In the genomic region with DNA sequence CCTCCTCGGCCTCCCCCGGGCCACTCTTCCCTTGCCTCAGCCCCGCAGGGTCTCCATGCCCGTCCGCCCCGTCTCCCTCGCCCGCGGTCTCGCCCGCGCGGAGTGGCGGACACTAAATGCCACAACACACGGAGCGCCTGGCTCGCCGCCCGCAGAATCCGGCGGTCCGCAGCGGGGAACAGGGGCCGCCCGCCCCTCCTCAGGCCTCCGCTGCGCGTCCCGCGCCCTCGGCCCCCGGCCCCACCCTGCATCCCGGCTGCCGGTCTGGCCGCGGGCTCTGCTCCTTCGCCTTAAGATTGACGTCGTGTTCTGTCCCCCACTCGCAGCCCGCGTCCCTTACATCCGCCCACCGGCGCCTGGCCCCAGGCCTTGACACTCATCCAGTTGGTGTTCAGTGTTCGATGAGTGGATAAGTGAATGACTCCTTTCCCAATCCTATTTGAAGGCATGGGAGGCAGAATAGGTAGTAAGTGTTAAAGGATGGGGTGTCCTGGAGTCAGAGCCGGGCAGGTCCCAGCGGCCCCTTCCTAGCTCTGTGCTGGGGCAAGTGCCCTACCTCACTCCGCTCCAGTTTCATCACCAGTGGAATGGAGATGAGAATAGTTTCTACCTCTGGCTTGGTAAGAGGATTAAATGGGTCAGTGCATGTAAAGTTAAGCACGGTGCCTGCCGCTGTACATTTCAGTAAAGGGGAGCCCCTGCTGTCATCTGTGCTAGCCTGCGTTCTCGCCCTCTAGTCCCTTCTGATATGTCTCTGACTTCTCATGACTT, we compare ENCODE assay signal across 1 cellular context.
TF ChIP-seq lines count a peak whose summit lies in the region.

No MANE protein-coding gene starts in this region.

TF ChIP-seq in HEK293, 187 proteins besides CTCF, POLR2A, EP300 and RAD21 (continued from another document):
- TF ChIP-seq ELK4 (IDR thresholded peaks at IDR 0.05; ENCODE audit: borderline replicate concordance, low read depth, low read length) (no peak), ZNF335 (tag by site-specific recombination; conservative IDR thresholded peaks at IDR 0.05) (peak; percentile 66), ZSCAN30 (tag by site-specific recombination; IDR thresholded peaks at IDR 0.05) (peak; percentile 39; the same call in 1 of the 2 replicates), ZNF324 (tag by site-specific recombination; IDR thresholded peaks at IDR 0.05) (no peak), ZNF148 (tag by site-specific recombination; IDR thresholded peaks at IDR 0.05; ENCODE audit: borderline replicate concordance) (no peak), EGR2 (tag by site-specific recombination; IDR thresholded peaks at IDR 0.05; ENCODE audit: low read depth) (0 out of 2 replicates have a peak, but pooled peaks have one; percentile 15), ZBTB17 (tag by site-specific recombination; IDR thresholded peaks at IDR 0.05) (peak; percentile 47; the same call in 1 of the 2 replicates), ZBTB11 (tag by site-specific recombination; conservative IDR thresholded peaks at IDR 0.05; ENCODE audit: low read depth) (peak; percentile 92), ZNF26 (tag by site-specific recombination; IDR thresholded peaks at IDR 0.05) (no peak), KLF1 (tag by site-specific recombination; IDR thresholded peaks at IDR 0.05) (peak; percentile 22; the same call in 1 of the 2 replicates), ZNF510 (tag by site-specific recombination; IDR thresholded peaks at IDR 0.05; ENCODE audit: insufficient replicate concordance) (no peak), ZNF133 (tag by site-specific recombination; IDR thresholded peaks at IDR 0.05) (no peak), ZNF223 (tag by site-specific recombination; IDR thresholded peaks at IDR 0.05) (no peak), GLIS2 (tag by site-specific recombination; IDR thresholded peaks at IDR 0.05) (peak; percentile 52; the same call in 1 of the 2 replicates), ZFHX2 (tag by site-specific recombination; conservative IDR thresholded peaks at IDR 0.05) (peak; percentile 71), ZBTB8A (tag by site-specific recombination; IDR thresholded peaks at IDR 0.05) (peak; percentile 48), ZNF629 (tag by site-specific recombination; IDR thresholded peaks at IDR 0.05) (peak; percentile 81), ZNF24 (tag by site-specific recombination; IDR thresholded peaks at IDR 0.05) (no peak), ZNF747 (tag by site-specific recombination; IDR thresholded peaks at IDR 0.05) (no peak)
- TF ChIP-seq, protein P1, sequence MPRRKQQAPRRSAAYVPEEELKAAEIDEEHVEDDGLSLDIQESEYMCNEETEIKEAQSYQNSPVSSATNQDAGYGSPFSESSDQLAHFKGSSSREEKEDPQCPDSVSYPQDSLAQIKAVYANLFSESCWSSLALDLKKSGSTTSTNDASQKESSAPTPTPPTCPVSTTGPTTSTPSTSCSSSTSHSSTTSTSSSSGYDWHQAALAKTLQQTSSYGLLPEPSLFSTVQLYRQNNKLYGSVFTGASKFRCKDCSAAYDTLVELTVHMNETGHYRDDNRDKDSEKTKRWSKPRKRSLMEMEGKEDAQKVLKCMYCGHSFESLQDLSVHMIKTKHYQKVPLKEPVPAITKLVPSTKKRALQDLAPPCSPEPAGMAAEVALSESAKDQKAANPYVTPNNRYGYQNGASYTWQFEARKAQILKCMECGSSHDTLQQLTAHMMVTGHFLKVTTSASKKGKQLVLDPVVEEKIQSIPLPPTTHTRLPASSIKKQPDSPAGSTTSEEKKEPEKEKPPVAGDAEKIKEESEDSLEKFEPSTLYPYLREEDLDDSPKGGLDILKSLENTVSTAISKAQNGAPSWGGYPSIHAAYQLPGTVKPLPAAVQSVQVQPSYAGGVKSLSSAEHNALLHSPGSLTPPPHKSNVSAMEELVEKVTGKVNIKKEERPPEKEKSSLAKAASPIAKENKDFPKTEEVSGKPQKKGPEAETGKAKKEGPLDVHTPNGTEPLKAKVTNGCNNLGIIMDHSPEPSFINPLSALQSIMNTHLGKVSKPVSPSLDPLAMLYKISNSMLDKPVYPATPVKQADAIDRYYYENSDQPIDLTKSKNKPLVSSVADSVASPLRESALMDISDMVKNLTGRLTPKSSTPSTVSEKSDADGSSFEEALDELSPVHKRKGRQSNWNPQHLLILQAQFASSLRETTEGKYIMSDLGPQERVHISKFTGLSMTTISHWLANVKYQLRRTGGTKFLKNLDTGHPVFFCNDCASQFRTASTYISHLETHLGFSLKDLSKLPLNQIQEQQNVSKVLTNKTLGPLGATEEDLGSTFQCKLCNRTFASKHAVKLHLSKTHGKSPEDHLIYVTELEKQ (tag by site-specific recombination; IDR thresholded peaks at IDR 0.05; ENCODE audit: borderline replicate concordance), result no peak
- TF ChIP-seq, protein P2, sequence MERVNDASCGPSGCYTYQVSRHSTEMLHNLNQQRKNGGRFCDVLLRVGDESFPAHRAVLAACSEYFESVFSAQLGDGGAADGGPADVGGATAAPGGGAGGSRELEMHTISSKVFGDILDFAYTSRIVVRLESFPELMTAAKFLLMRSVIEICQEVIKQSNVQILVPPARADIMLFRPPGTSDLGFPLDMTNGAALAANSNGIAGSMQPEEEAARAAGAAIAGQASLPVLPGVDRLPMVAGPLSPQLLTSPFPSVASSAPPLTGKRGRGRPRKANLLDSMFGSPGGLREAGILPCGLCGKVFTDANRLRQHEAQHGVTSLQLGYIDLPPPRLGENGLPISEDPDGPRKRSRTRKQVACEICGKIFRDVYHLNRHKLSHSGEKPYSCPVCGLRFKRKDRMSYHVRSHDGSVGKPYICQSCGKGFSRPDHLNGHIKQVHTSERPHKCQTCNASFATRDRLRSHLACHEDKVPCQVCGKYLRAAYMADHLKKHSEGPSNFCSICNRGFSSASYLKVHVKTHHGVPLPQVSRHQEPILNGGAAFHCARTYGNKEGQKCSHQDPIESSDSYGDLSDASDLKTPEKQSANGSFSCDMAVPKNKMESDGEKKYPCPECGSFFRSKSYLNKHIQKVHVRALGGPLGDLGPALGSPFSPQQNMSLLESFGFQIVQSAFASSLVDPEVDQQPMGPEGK (tag by site-specific recombination; IDR thresholded peaks at IDR 0.05), result peak; percentile 15
- TF ChIP-seq, protein P3, sequence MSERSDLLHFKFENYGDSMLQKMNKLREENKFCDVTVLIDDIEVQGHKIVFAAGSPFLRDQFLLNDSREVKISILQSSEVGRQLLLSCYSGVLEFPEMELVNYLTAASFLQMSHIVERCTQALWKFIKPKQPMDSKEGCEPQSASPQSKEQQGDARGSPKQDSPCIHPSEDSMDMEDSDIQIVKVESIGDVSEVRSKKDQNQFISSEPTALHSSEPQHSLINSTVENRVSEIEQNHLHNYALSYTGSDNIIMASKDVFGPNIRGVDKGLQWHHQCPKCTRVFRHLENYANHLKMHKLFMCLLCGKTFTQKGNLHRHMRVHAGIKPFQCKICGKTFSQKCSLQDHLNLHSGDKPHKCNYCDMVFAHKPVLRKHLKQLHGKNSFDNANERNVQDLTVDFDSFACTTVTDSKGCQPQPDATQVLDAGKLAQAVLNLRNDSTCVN (tag by site-specific recombination; optimal IDR thresholded peaks at IDR 0.05), result peak; percentile 58
TF ChIP-seq in HEK293: peak in this region for 20.
